ENCODE assay signal across 1 cellular context in the genomic region with DNA sequence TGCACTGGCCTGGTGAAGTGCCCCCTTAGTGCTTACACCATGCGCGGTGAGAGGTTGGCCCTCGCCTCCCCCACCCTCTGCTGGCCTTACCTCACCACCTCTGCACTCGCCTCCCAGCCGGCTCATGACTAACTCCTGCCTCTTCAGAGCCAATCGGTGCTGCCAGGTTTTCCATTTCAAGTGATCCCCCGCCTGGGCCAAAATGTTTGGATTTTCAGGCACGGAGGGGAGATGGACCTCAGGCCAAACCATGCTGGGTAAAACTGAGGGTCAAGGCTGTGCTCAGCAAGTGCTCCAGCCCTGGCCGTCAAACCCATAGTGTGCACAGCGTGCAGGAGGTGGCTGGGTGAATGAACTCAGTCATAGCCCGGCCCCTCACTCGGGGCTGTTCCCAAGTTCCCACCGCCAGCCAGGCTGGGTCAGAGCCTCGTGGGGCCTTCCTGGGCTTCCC.
TF ChIP-seq lines count a peak whose summit lies in the region.

No MANE protein-coding gene starts in this region.

TF ChIP-seq in IMR-90, 13 proteins besides CTCF, POLR2A, EP300 and RAD21 (continued from another document):
- TF ChIP-seq MAFK (IDR thresholded peaks at IDR 0.05; ENCODE audit: low read depth, low read length) (no peak), RFX5 (IDR thresholded peaks at IDR 0.05; ENCODE audit: low read depth, low read length) (no peak)
